Comparison of ENCODE assay signal across 8 cellular contexts in genomic region chr1:12615916-12616708, GRCh38. TPM values are rescaled to one million over a fixed set of nuclear protein-coding genes. Genes with fewer than 3 reads are reported as not detected.
DNase-seq lines count a peak whose midpoint lies in the region; ATAC-seq, FAIRE-seq and TF ChIP-seq lines count a peak whose summit lies in the region.

No MANE protein-coding gene starts in this region.

- TF ChIP-seq CTCF in endothelial cell of umbilical vein (IDR thresholded peaks at IDR 0.05; ENCODE audit: extremely low read depth in 1 of 2, insufficient read depth in 1 of 2, low read depth in 1 of 2, low read length in 2 of 2): no peak
- no peak for TF ChIP-seq CTCF in mucosa of descending colon (IDR thresholded peaks at IDR 0.05)
- TF ChIP-seq CTCF in vagina (IDR thresholded peaks at IDR 0.05): no peak
- TF ChIP-seq CTCF in BE2C (IDR thresholded peaks at IDR 0.05; ENCODE audit: low read depth, low read length): no peak

- H3K9me1 ChIP-seq in endothelial cell of umbilical vein (replicated peaks; ENCODE audit: control insufficient read depth, extremely low read depth, insufficient read depth, low read length): no peaks in the 10 kb centered on the region

- no peak for ATAC-seq in activated CD4-positive, alpha-beta T cell treated with anti-CD3 and anti-CD28 coated beads for 36 hours
- ATAC-seq in mucosa of descending colon: peak; percentile 44

- FAIRE-seq in endothelial cell of umbilical vein (lab: Jason Lieb, UNC): peak; percentile 69

- CTCF ChIA-PET in activated CD4-positive, alpha-beta T cell treated with anti-CD3 and anti-CD28 coated beads for 36 hours (lab: Charles Lee): interaction anchor here (0.6 to 6.5 kb wide), 10 partner anchors 13 to 369 kb away, joined by 3 to 68 read pairs (median 4); no protein-coding TSS in a partner anchor
- CTCF ChIA-PET in endothelial cell of umbilical vein (lab: Charles Lee): interaction anchor here (0.8 to 9.2 kb wide), 11 partner anchors 13 to 303 kb away, joined by 3 to 131 read pairs (median 7); no protein-coding TSS in a partner anchor

- peak overlapping the region; percentile 19 for H2AFZ ChIP-seq in endothelial cell of umbilical vein (ENCODE audit: low read depth, low read length)

- H3K4me1 Mint-ChIP-seq in activated CD4-positive, alpha-beta T cell treated with anti-CD3 and anti-CD28 coated beads for 36 hours: peaks cover 59% of the 10 kb centered on the region

- H3K27me3 Mint-ChIP-seq in activated CD4-positive, alpha-beta T cell treated with anti-CD3 and anti-CD28 coated beads for 36 hours: no peaks in the 10 kb centered on the region

- H3K4me3 ChIP-seq in SK-N-MC: peak overlapping the region; percentile 75
- peak overlapping the region; percentile 76 to 81 (median 78) for H3K4me3 ChIP-seq in endothelial cell of umbilical vein (replicated peaks in 1 of 3; ENCODE audit: insufficient read depth in 1 of 3, low read depth in 1 of 3, low read length in 3 of 3)
- peak overlapping the region; percentile 76 for H3K4me3 ChIP-seq in mucosa of descending colon
- peak overlapping the region; percentile 87 to 90 for H3K4me3 ChIP-seq in vagina
- H3K4me3 ChIP-seq in BE2C (ENCODE audit: low read depth, low read length): no peak overlapping the region

- peak overlapping the region; percentile 80 for H3K27ac Mint-ChIP-seq in activated CD4-positive, alpha-beta T cell treated with anti-CD3 and anti-CD28 coated beads for 36 hours

- H3K4me3 Mint-ChIP-seq in activated CD4-positive, alpha-beta T cell treated with anti-CD3 and anti-CD28 coated beads for 36 hours: peak overlapping the region; percentile 95

- TF ChIP-seq POLR2A in endothelial cell of umbilical vein (IDR thresholded peaks at IDR 0.05; ENCODE audit: low read depth, low read length) (no peak), vagina (IDR thresholded peaks at IDR 0.05) (peak in 1 of 2 donors; percentile 17)

- no peaks in the 10 kb centered on the region for H4K20me1 ChIP-seq in endothelial cell of umbilical vein (replicated peaks; ENCODE audit: control insufficient read depth, extremely low read depth, insufficient read depth, low read length)

- POLR2A ChIA-PET in activated CD4-positive, alpha-beta T cell treated with anti-CD3 and anti-CD28 coated beads for 36 hours (lab: Charles Lee): interaction anchor here (3.5 kb wide), 1 partner anchor 707 kb away, joined by 13 read pairs; no protein-coding TSS in a partner anchor
- POLR2A ChIA-PET in endothelial cell of umbilical vein (lab: Charles Lee): interaction anchor here (0.6 to 2.8 kb wide), 6 partner anchors 12 to 282 kb away, joined by 3 to 21 read pairs (median 4); no protein-coding TSS in a partner anchor

- H3K36me3 ChIP-seq in SK-N-MC (ENCODE audit: insufficient read depth, low read length) (no peaks in the 10 kb centered on the region), endothelial cell of umbilical vein (ENCODE audit: control insufficient read depth in 2 of 2, extremely low read depth in 1 of 2, insufficient read depth in 2 of 2, low read length in 2 of 2) (peaks cover 3 to 5% of the 10 kb centered on the region in 2 experiments), mucosa of descending colon (ENCODE audit: low read depth) (no peaks in the 10 kb centered on the region), vagina (no peaks in the 10 kb centered on the region), BE2C (no peaks in the 10 kb centered on the region)

- H3K4me2 ChIP-seq in endothelial cell of umbilical vein (ENCODE audit: insufficient read depth, low read length): peak overlapping the region; percentile 73

- dilution Hi-C loops in endothelial cell of umbilical vein (cut with MboI; ENCODE audit: extremely low pct_ligation_motif_present, low sequenced_read_pairs): no loop called here

- H3K9me3 ChIP-seq in SK-N-MC (ENCODE audit: low read depth, low read length) (no peaks in the 10 kb centered on the region), endothelial cell of umbilical vein (replicated peaks; ENCODE audit: control insufficient read depth, insufficient read depth, low read length) (no peaks in the 10 kb centered on the region), mucosa of descending colon (no peaks in the 10 kb centered on the region), vagina (no peaks in the 10 kb centered on the region), BE2C (no peaks in the 10 kb centered on the region)

- H3K79me2 ChIP-seq in endothelial cell of umbilical vein (ENCODE audit: control insufficient read depth, insufficient read depth, low read length): peaks cover 11% of the 10 kb centered on the region

- H3K27ac ChIP-seq in SK-N-MC (no peak overlapping the region), endothelial cell of umbilical vein (ENCODE audit: insufficient read depth, low read depth, low read length) (peak overlapping the region; percentile 73), vagina (peak overlapping the region; percentile 95)

- no TSS peak for BruUV-seq in endothelial cell of umbilical vein (replicated peaks; lab: Mats Ljungman, UMichigan)

- H3K4me1 ChIP-seq in endothelial cell of umbilical vein (ENCODE audit: control insufficient read depth, extremely low read depth, insufficient read depth, low read length) (peaks cover 30% of the 10 kb centered on the region), mucosa of descending colon (ENCODE audit: low read depth) (peaks cover 18% of the 10 kb centered on the region), vagina (peaks cover 48% of the 10 kb centered on the region), BE2C (no peaks in the 10 kb centered on the region)

- peaks cover 24% of the 10 kb centered on the region for H3K36me3 Mint-ChIP-seq in activated CD4-positive, alpha-beta T cell treated with anti-CD3 and anti-CD28 coated beads for 36 hours (ENCODE audit: low read depth)

- H3K27me3 ChIP-seq in endothelial cell of umbilical vein (ENCODE audit: control insufficient read depth in 2 of 2, insufficient read depth in 2 of 2, low read length in 2 of 2) (no peaks in the 10 kb centered on the region), vagina (no peaks in the 10 kb centered on the region), BE2C (no peaks in the 10 kb centered on the region)

- H3K9ac ChIP-seq in SK-N-MC (ENCODE audit: insufficient read length) (peak overlapping the region; percentile 2), endothelial cell of umbilical vein (replicated peaks; ENCODE audit: extremely low read depth, insufficient read depth, low read length) (peak overlapping the region; percentile 92)

- intact Hi-C loops in activated CD4-positive, alpha-beta T cell treated with anti-CD3 and anti-CD28 coated beads for 36 hours (cut with DNase I, micrococcal nuclease): loop anchor here (5.0 kb wide), 3 partner anchors 319 to 549 kb away; partner anchors contain the start of gene VPS13D (in 1 of the 2)
- intact Hi-C loops in endothelial cell of umbilical vein (cut with micrococcal nuclease): no loop called here
- intact Hi-C loops in mucosa of descending colon (cut with DNase I, micrococcal nuclease): loop anchor here in 1 of 2 donors (10.0 kb wide), 1 partner anchor 141 kb away; no protein-coding TSS in a partner anchor
- intact Hi-C loops in vagina (cut with DNase I): loop anchor here (5.0 to 10.0 kb wide), 4 partner anchors 131 to 301 kb away; no protein-coding TSS in a partner anchor

- peak; percentile 38 for DNase-seq in activated CD4-positive, alpha-beta T cell treated with anti-CD3 and anti-CD28 coated beads for 36 hours
- DNase-seq in activated CD4-positive, alpha-beta T cell treated with anti-CD3 and anti-CD28 coated beads for 1 hour: no peak
- DNase-seq in SK-N-MC (ENCODE audit: low read depth, low spot score): no peak
- peak; percentile 65 for DNase-seq in endothelial cell of umbilical vein (ENCODE audit: low read depth, low spot score)
- peak; percentile 73 to 80 (median 79) for DNase-seq in mucosa of descending colon
- no peak for DNase-seq in vagina (ENCODE audit: extremely low spot score in 2 of 2)
- DNase-seq in pons (ENCODE audit: low spot score): no peak
- no peak for DNase-seq in BE2C

- H3K9me3 Mint-ChIP-seq in activated CD4-positive, alpha-beta T cell treated with anti-CD3 and anti-CD28 coated beads for 36 hours (ENCODE audit: low read depth): no peaks in the 10 kb centered on the region

TF ChIP-seq in endothelial cell of umbilical vein, 7 proteins besides CTCF, POLR2A, EP300 and RAD21:
- TF ChIP-seq EZH2 (IDR thresholded peaks at IDR 0.05; ENCODE audit: borderline replicate concordance, low read depth, low read length, severe bottlenecking) (no peak), JUN (IDR thresholded peaks at IDR 0.05; ENCODE audit: borderline replicate concordance, insufficient read depth, insufficient read length, low read depth) (peak; percentile 4), POLR2AphosphoS5 (IDR thresholded peaks at IDR 0.05; ENCODE audit: insufficient read depth, low read depth, low read length) (peak; percentile 7)

RNA-seq across cellular contexts. Expression of gene DHRS3, which starts 1.9 kb away (rescaled TPM):
- total RNA-seq in activated CD4-positive, alpha-beta T cell treated with anti-CD3 and anti-CD28 coated beads for 36 hours: 10 to 100 TPM; 33.3 to 34.6 TPM
- total RNA-seq in endothelial cell of umbilical vein (54.3 and 75.2 TPM in 2 replicates), mucosa of descending colon (100 to 1,000 TPM in 1 of 3 donors, 10 to 100 TPM in 2; 85.9 to 141 (median 90.1) TPM), vagina (111 TPM)
- polyA plus RNA-seq in endothelial cell of umbilical vein: 54.3 and 58.4 TPM in 2 replicates
- 46.7 and 47.7 TPM in 2 replicates for polyA plus RNA-seq in endothelial cell of umbilical vein (2011; cell fraction: cytosol; rRNA removed)
- 44.6 and 46.9 TPM in 2 replicates for polyA plus RNA-seq in endothelial cell of umbilical vein (2011; cell fraction: nucleus; rRNA removed)
- polyA plus RNA-seq in endothelial cell of umbilical vein (2012): 24.6 and 33.9 TPM in 2 replicates
- polyA minus RNA-seq in endothelial cell of umbilical vein: 90.9 and 98.3 TPM in 2 replicates
- 8.9 TPM for polyA minus RNA-seq in endothelial cell of umbilical vein (2011; cell fraction: cytosol; rRNA and poly(A)+ RNA removed)
- polyA minus RNA-seq in endothelial cell of umbilical vein (2011; cell fraction: nucleus; rRNA and poly(A)+ RNA removed): 24.9 and 25.2 TPM in 2 replicates
- polyA plus RNA-seq in BE2C (2012; ENCODE audit: insufficient read depth, insufficient read length, low read depth): 0.36 TPM

RNA-seq across cellular contexts. Expression of gene AADACL4, which starts 27.8 kb away (rescaled TPM):
- not detected for total RNA-seq in activated CD4-positive, alpha-beta T cell treated with anti-CD3 and anti-CD28 coated beads for 36 hours
- total RNA-seq in endothelial cell of umbilical vein (not detected in 2 replicates), mucosa of descending colon (not detected), vagina (not detected)
- not detected in 2 replicates for polyA plus RNA-seq in endothelial cell of umbilical vein
- not detected in 2 replicates for polyA plus RNA-seq in endothelial cell of umbilical vein (2011; cell fraction: cytosol; rRNA removed)
- polyA plus RNA-seq in endothelial cell of umbilical vein (2011; cell fraction: nucleus; rRNA removed): not detected in 2 replicates
- polyA plus RNA-seq in endothelial cell of umbilical vein (2012): not detected in 2 replicates
- polyA minus RNA-seq in endothelial cell of umbilical vein: not detected in 2 replicates
- polyA minus RNA-seq in endothelial cell of umbilical vein (2011; cell fraction: cytosol; rRNA and poly(A)+ RNA removed): not detected
- not detected in 2 replicates for polyA minus RNA-seq in endothelial cell of umbilical vein (2011; cell fraction: nucleus; rRNA and poly(A)+ RNA removed)
- not detected for polyA plus RNA-seq in BE2C (2012; ENCODE audit: insufficient read depth, insufficient read length, low read depth)

Comparison
In these comparisons a context has a peak if more than half of its experiments do, and no peak if none do; other contexts are left out.
1. DNase-seq: peak in activated CD4-positive, alpha-beta T cell treated with anti-CD3 and anti-CD28 coated beads for 36 hours (single experiment), endothelial cell of umbilical vein (single experiment) and mucosa of descending colon (3 of 3); none in activated CD4-positive, alpha-beta T cell treated with anti-CD3 and anti-CD28 coated beads for 1 hour (single experiment), SK-N-MC (single experiment), vagina (0 of 2), pons (single experiment) and BE2C (single experiment).